17 cellular contexts compared by ENCODE assay signal in genomic region chr7:38316733-38317360, GRCh38.
DNase-seq lines count a peak whose midpoint lies in the region; ATAC-seq and TF ChIP-seq lines count a peak whose summit lies in the region.
"Had no signal": no experiment of that assay in that cellular context is flagged by ENCODE, and none has a peak within 500 bp of the region (broad histone marks: within the 10 kb centered on the region; RNA-seq: fewer than 3 reads in every experiment).

No MANE protein-coding gene starts in this region.

- H3K4me3 ChIP-seq in spleen = peak overlapping the region in 1 of 8 donors; percentile 49
- H3K4me3 ChIP-seq: thoracic aorta had no signal

- DNase-seq in activated CD4-positive, alpha-beta memory T cell treated with anti-CD3 and anti-CD28 coated beads, Interleukin-2, amount 10 ng/mL, durations not matched to agents 7 days and 5 days = no peak
- no peak for DNase-seq in activated CD4-positive, alpha-beta memory T cell treated with anti-CD3 and anti-CD28 coated beads for 36 hours
- DNase-seq in M059J (ENCODE audit: low read depth) (peak; percentile 64), spleen (no peak), hepatic stellate cell (ENCODE audit: low spot score) (no peak), substantia nigra (lab: John Stamatoyannopoulos, UW) (no peak), cortex of kidney (lab: John Stamatoyannopoulos, UW) (no peak)
- no peak for DNase-seq in effector memory CD8-positive, alpha-beta T cell
- DNase-seq: 8988T; activated CD4-positive, alpha-beta T cell treated with anti-CD3 and anti-CD28 coated beads, Interleukin-2, amount 50 U/mL, for 48 hours; CD4-positive, alpha-beta T cell; NCI-H2029; NCI-H510A; small intestine had no signal

- H3K4me1 ChIP-seq in spleen = peaks cover 0 to 52% (median 25%) of the 10 kb centered on the region in 6 donors

- no peaks in the 10 kb centered on the region for H3K27me3 Mint-ChIP-seq in activated CD4-positive, alpha-beta memory T cell treated with anti-CD3 and anti-CD28 coated beads, Interleukin-2, amount 10 ng/mL, durations not matched to agents 7 days and 5 days
- no peaks in the 10 kb centered on the region for H3K27me3 Mint-ChIP-seq in activated CD4-positive, alpha-beta memory T cell treated with anti-CD3 and anti-CD28 coated beads for 36 hours
- H3K27me3 Mint-ChIP-seq in effector memory CD8-positive, alpha-beta T cell = no peaks in the 10 kb centered on the region
- H3K27me3 Mint-ChIP-seq: CD4-positive, alpha-beta T cell; progenitor cell of endocrine pancreas had no signal

- intact Hi-C loops in activated CD4-positive, alpha-beta memory T cell treated with anti-CD3 and anti-CD28 coated beads for 36 hours (cut with micrococcal nuclease) = loop anchor here (5.0 kb wide), 1 partner anchor 50 kb away; no protein-coding TSS in a partner anchor
- intact Hi-C loops in spleen (cut with DNase I; ENCODE audit: low total_unique reads) = no loop called here

- TF ChIP-seq POLR2A in spleen (IDR thresholded peaks at IDR 0.05) = no peak

- H3K27ac ChIP-seq in spleen (peak overlapping the region in 5 of 8 donors; percentile 12 to 88 (median 58)), substantia nigra (ENCODE audit: low read depth, low read length, poor library complexity, severe bottlenecking) (no peak overlapping the region)
- H3K27ac ChIP-seq: thoracic aorta had no signal

- WGBS in spleen, 5 donors = 72 to 80% (median 78%) methylated on average over 8 of the region's 8 CpGs

- CTCF ChIA-PET in activated CD4-positive, alpha-beta memory T cell treated with anti-CD3 and anti-CD28 coated beads, Interleukin-2, amount 10 ng/mL, durations not matched to agents 7 days and 5 days (lab: Charles Lee) = interaction anchor here (3.9 to 9.5 kb wide), 3 partner anchors 14 to 100 kb away, joined by 17 to 82 read pairs (median 18); no protein-coding TSS in a partner anchor
- CTCF ChIA-PET in activated CD4-positive, alpha-beta memory T cell treated with anti-CD3 and anti-CD28 coated beads for 36 hours (lab: Charles Lee) = interaction anchor here (0.7 to 9.9 kb wide), 3 partner anchors 19 to 101 kb away, joined by 3 to 72 read pairs (median 40); no protein-coding TSS in a partner anchor

- no peak for TF ChIP-seq CTCF in spleen (IDR thresholded peaks at IDR 0.05 in 8 of 11, conservative IDR thresholded peaks at IDR 0.05 in 3 of 11)

- POLR2A ChIA-PET in activated CD4-positive, alpha-beta memory T cell treated with anti-CD3 and anti-CD28 coated beads, Interleukin-2, amount 10 ng/mL, durations not matched to agents 7 days and 5 days (lab: Charles Lee) = interaction anchor here (0.8 kb wide), 1 partner anchor 100 kb away, joined by 3 read pairs; no protein-coding TSS in a partner anchor
- POLR2A ChIA-PET in activated CD4-positive, alpha-beta memory T cell treated with anti-CD3 and anti-CD28 coated beads for 36 hours (lab: Charles Lee) = no interaction called here

- peak overlapping the region; percentile 56 for H3K27ac Mint-ChIP-seq in activated CD4-positive, alpha-beta memory T cell treated with anti-CD3 and anti-CD28 coated beads, Interleukin-2, amount 10 ng/mL, durations not matched to agents 7 days and 5 days
- no peak overlapping the region for H3K27ac Mint-ChIP-seq in activated CD4-positive, alpha-beta memory T cell treated with anti-CD3 and anti-CD28 coated beads for 36 hours
- H3K27ac Mint-ChIP-seq in effector memory CD8-positive, alpha-beta T cell = peak overlapping the region; percentile 96
- H3K27ac Mint-ChIP-seq: CD4-positive, alpha-beta T cell; nephron; progenitor cell of endocrine pancreas had no signal

- peak overlapping the region; percentile 64 for H3K4me3 Mint-ChIP-seq in activated CD4-positive, alpha-beta memory T cell treated with anti-CD3 and anti-CD28 coated beads, Interleukin-2, amount 10 ng/mL, durations not matched to agents 7 days and 5 days
- H3K4me3 Mint-ChIP-seq in activated CD4-positive, alpha-beta memory T cell treated with anti-CD3 and anti-CD28 coated beads for 36 hours = no peak overlapping the region
- peak overlapping the region; percentile 91 to 92 for H3K4me3 Mint-ChIP-seq in effector memory CD8-positive, alpha-beta T cell
- H3K4me3 Mint-ChIP-seq: CD4-positive, alpha-beta T cell; nephron had no signal

- H3K4me1 Mint-ChIP-seq in activated CD4-positive, alpha-beta memory T cell treated with anti-CD3 and anti-CD28 coated beads, Interleukin-2, amount 10 ng/mL, durations not matched to agents 7 days and 5 days = peaks cover 49% of the 10 kb centered on the region
- H3K4me1 Mint-ChIP-seq in activated CD4-positive, alpha-beta memory T cell treated with anti-CD3 and anti-CD28 coated beads for 36 hours (ENCODE audit: low read depth) = peaks cover 28% of the 10 kb centered on the region
- H3K4me1 Mint-ChIP-seq in effector memory CD8-positive, alpha-beta T cell (ENCODE audit: low read depth in 2 of 2) = peaks cover 18 to 19% of the 10 kb centered on the region in 2 donors

- H3K36me3 Mint-ChIP-seq in activated CD4-positive, alpha-beta memory T cell treated with anti-CD3 and anti-CD28 coated beads, Interleukin-2, amount 10 ng/mL, durations not matched to agents 7 days and 5 days (ENCODE audit: low read depth) = no peaks in the 10 kb centered on the region
- H3K36me3 Mint-ChIP-seq in activated CD4-positive, alpha-beta memory T cell treated with anti-CD3 and anti-CD28 coated beads for 36 hours = no peaks in the 10 kb centered on the region
- H3K36me3 Mint-ChIP-seq in effector memory CD8-positive, alpha-beta T cell (ENCODE audit: insufficient read depth) = peaks cover 19% of the 10 kb centered on the region

- H3K27me3 ChIP-seq in spleen (replicated peaks in 1 of 7) = no peaks in the 10 kb centered on the region

- peak; percentile 14 for ATAC-seq in effector memory CD8-positive, alpha-beta T cell (replicated peaks)

- no peaks in the 10 kb centered on the region for H3K9me3 Mint-ChIP-seq in activated CD4-positive, alpha-beta memory T cell treated with anti-CD3 and anti-CD28 coated beads, Interleukin-2, amount 10 ng/mL, durations not matched to agents 7 days and 5 days
- H3K9me3 Mint-ChIP-seq in activated CD4-positive, alpha-beta memory T cell treated with anti-CD3 and anti-CD28 coated beads for 36 hours = no peaks in the 10 kb centered on the region
- no peaks in the 10 kb centered on the region for H3K9me3 Mint-ChIP-seq in effector memory CD8-positive, alpha-beta T cell
- H3K9me3 Mint-ChIP-seq: CD4-positive, alpha-beta T cell; nephron had no signal

- no peaks in the 10 kb centered on the region for H3K9me3 ChIP-seq in spleen
- H3K9me3 ChIP-seq: thoracic aorta had no signal

- H3K36me3 ChIP-seq in spleen = no peaks in the 10 kb centered on the region
- H3K36me3 ChIP-seq: thoracic aorta had no signal
